Comparison of ENCODE assay signal across 1 cellular context in the genomic region with DNA sequence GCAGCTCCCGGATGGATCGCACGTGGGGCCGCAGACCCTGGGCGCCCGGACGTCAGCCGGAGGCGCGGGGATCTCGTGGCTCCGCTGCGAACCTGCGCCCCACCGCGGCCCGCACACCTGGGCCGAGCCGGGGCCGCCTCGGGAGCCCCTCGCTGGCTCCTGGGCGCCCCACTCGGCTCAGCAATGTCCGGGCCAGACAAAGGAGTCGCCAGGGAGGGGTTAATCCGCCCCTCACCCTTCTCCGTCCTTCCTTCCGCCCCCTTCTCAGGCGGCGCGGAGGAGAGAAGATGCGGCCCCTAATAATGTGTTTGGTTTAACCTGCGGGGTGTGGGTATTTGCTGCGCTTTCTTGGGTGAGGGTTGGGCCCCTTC.
TF ChIP-seq lines count a peak whose summit lies in the region.

No MANE protein-coding gene starts in this region.

TF ChIP-seq in H1, 55 proteins besides CTCF, POLR2A, EP300 and RAD21:
- TF ChIP-seq TAF1 (IDR thresholded peaks at IDR 0.05; ENCODE audit: low read depth, low read length): 0 out of 2 replicates have a peak, but pooled peaks have one; percentile 16
- TF ChIP-seq TAF7 (optimal IDR thresholded peaks at IDR 0.05; ENCODE audit: borderline replicate concordance, low read depth, low read length): peak; percentile 21
- no peak for TF ChIP-seq CHD1 (IDR thresholded peaks at IDR 0.05; ENCODE audit: low read depth, low read length)
- TF ChIP-seq YY1 (IDR thresholded peaks at IDR 0.05; ENCODE audit: low read depth, low read length): peak; percentile 24; the same call in 1 of the 2 replicates
- TF ChIP-seq, protein P1, sequence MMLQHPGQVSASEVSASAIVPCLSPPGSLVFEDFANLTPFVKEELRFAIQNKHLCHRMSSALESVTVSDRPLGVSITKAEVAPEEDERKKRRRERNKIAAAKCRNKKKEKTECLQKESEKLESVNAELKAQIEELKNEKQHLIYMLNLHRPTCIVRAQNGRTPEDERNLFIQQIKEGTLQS (IDR thresholded peaks at IDR 0.05; ENCODE audit: insufficient read depth, low read depth, low read length): no peak
- no peak for TF ChIP-seq SRF (IDR thresholded peaks at IDR 0.05; ENCODE audit: low read depth, low read length)
- TF ChIP-seq HDAC6 (IDR thresholded peaks at IDR 0.05; ENCODE audit: low read depth, low read length): no peak
- peak; percentile 37 for TF ChIP-seq KDM4A (IDR thresholded peaks at IDR 0.05; ENCODE audit: low read depth, low read length, severe bottlenecking)
- 0 out of 2 replicates have a peak, but pooled peaks have one; percentile 56 for TF ChIP-seq GABPA (IDR thresholded peaks at IDR 0.05; ENCODE audit: borderline replicate concordance, insufficient read depth, low read length)
- no peak for TF ChIP-seq CTBP2 (IDR thresholded peaks at IDR 0.05; ENCODE audit: borderline replicate concordance, insufficient read depth, insufficient read length, low read length)
- no peak for TF ChIP-seq RNF2 (IDR thresholded peaks at IDR 0.05; ENCODE audit: borderline replicate concordance, low read depth, low read length, missing control alignments, poor library complexity, severe bottlenecking)
- TF ChIP-seq, protein P2, sequence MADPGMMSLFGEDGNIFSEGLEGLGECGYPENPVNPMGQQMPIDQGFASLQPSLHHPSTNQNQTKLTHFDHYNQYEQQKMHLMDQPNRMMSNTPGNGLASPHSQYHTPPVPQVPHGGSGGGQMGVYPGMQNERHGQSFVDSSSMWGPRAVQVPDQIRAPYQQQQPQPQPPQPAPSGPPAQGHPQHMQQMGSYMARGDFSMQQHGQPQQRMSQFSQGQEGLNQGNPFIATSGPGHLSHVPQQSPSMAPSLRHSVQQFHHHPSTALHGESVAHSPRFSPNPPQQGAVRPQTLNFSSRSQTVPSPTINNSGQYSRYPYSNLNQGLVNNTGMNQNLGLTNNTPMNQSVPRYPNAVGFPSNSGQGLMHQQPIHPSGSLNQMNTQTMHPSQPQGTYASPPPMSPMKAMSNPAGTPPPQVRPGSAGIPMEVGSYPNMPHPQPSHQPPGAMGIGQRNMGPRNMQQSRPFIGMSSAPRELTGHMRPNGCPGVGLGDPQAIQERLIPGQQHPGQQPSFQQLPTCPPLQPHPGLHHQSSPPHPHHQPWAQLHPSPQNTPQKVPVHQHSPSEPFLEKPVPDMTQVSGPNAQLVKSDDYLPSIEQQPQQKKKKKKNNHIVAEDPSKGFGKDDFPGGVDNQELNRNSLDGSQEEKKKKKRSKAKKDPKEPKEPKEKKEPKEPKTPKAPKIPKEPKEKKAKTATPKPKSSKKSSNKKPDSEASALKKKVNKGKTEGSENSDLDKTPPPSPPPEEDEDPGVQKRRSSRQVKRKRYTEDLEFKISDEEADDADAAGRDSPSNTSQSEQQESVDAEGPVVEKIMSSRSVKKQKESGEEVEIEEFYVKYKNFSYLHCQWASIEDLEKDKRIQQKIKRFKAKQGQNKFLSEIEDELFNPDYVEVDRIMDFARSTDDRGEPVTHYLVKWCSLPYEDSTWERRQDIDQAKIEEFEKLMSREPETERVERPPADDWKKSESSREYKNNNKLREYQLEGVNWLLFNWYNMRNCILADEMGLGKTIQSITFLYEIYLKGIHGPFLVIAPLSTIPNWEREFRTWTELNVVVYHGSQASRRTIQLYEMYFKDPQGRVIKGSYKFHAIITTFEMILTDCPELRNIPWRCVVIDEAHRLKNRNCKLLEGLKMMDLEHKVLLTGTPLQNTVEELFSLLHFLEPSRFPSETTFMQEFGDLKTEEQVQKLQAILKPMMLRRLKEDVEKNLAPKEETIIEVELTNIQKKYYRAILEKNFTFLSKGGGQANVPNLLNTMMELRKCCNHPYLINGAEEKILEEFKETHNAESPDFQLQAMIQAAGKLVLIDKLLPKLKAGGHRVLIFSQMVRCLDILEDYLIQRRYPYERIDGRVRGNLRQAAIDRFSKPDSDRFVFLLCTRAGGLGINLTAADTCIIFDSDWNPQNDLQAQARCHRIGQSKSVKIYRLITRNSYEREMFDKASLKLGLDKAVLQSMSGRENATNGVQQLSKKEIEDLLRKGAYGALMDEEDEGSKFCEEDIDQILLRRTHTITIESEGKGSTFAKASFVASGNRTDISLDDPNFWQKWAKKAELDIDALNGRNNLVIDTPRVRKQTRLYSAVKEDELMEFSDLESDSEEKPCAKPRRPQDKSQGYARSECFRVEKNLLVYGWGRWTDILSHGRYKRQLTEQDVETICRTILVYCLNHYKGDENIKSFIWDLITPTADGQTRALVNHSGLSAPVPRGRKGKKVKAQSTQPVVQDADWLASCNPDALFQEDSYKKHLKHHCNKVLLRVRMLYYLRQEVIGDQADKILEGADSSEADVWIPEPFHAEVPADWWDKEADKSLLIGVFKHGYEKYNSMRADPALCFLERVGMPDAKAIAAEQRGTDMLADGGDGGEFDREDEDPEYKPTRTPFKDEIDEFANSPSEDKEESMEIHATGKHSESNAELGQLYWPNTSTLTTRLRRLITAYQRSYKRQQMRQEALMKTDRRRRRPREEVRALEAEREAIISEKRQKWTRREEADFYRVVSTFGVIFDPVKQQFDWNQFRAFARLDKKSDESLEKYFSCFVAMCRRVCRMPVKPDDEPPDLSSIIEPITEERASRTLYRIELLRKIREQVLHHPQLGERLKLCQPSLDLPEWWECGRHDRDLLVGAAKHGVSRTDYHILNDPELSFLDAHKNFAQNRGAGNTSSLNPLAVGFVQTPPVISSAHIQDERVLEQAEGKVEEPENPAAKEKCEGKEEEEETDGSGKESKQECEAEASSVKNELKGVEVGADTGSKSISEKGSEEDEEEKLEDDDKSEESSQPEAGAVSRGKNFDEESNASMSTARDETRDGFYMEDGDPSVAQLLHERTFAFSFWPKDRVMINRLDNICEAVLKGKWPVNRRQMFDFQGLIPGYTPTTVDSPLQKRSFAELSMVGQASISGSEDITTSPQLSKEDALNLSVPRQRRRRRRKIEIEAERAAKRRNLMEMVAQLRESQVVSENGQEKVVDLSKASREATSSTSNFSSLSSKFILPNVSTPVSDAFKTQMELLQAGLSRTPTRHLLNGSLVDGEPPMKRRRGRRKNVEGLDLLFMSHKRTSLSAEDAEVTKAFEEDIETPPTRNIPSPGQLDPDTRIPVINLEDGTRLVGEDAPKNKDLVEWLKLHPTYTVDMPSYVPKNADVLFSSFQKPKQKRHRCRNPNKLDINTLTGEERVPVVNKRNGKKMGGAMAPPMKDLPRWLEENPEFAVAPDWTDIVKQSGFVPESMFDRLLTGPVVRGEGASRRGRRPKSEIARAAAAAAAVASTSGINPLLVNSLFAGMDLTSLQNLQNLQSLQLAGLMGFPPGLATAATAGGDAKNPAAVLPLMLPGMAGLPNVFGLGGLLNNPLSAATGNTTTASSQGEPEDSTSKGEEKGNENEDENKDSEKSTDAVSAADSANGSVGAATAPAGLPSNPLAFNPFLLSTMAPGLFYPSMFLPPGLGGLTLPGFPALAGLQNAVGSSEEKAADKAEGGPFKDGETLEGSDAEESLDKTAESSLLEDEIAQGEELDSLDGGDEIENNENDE (IDR thresholded peaks at IDR 0.05; ENCODE audit: insufficient replicate concordance, low read length): no peak
- TF ChIP-seq CBX5 (IDR thresholded peaks at IDR 0.05; ENCODE audit: low read depth, low read length): no peak
- no peak for TF ChIP-seq GTF2F1 (IDR thresholded peaks at IDR 0.05; ENCODE audit: borderline replicate concordance, low read depth, low read length)
- no peak for TF ChIP-seq POU5F1 (IDR thresholded peaks at IDR 0.05; ENCODE audit: low read depth, low read length)
- TF ChIP-seq, protein P3, sequence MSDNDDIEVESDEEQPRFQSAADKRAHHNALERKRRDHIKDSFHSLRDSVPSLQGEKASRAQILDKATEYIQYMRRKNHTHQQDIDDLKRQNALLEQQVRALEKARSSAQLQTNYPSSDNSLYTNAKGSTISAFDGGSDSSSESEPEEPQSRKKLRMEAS (IDR thresholded peaks at IDR 0.05): 0 out of 2 replicates have a peak, but pooled peaks have one; percentile 57
- TF ChIP-seq EZH2 (IDR thresholded peaks at IDR 0.05; ENCODE audit: low read depth, low read length, severe bottlenecking): no peak
- no peak for TF ChIP-seq CREB1 (IDR thresholded peaks at IDR 0.05)
- no peak for TF ChIP-seq KDM1A (IDR thresholded peaks at IDR 0.05; ENCODE audit: borderline replicate concordance, low read length)
